Comparison of ENCODE assay signal across 8 cellular contexts in genomic region chr17:50056961-50057330, GRCh38. TPM values are rescaled to one million over a fixed set of nuclear protein-coding genes. Genes with fewer than 3 reads are reported as not detected.
DNase-seq lines count a peak whose midpoint lies in the region; ATAC-seq and TF ChIP-seq lines count a peak whose summit lies in the region.

No MANE protein-coding gene starts in this region.

- no TSS peak for BruUV-seq in OCI-LY7 (replicated peaks; lab: Mats Ljungman, UMichigan)

- H3K4me1 Mint-ChIP-seq in neural crest cell, result peaks cover 46% of the 10 kb centered on the region

- H2AFZ ChIP-seq in DND-41 (ENCODE audit: low read depth, low read length) (no peak overlapping the region), OCI-LY7 (ENCODE audit: low read length) (peak overlapping the region; percentile 92; the same call in 1 of the 2 replicates)

- intact Hi-C loops in OCI-LY7 (cut with micrococcal nuclease; ENCODE audit: unreplicated experiment), result loop anchor here (1.0 kb wide), 2 partner anchors 31 to 38 kb away; partner anchors contain the start of gene PDK2
- intact Hi-C loops in posterior vena cava (cut with DNase I), result no loop called here

- H3K79me2 ChIP-seq in DND-41 (ENCODE audit: insufficient read depth, low read length), result no peaks in the 10 kb centered on the region
- H3K79me2 ChIP-seq in OCI-LY7 (ENCODE audit: insufficient read depth, low read depth, low read length), result no peaks in the 10 kb centered on the region; the same call in 1 of the 2 replicates

- H3K9me3 ChIP-seq in DND-41 (ENCODE audit: insufficient read depth, low read length, severe bottlenecking) (no peaks in the 10 kb centered on the region), OCI-LY7 (ENCODE audit: low read length) (no peaks in the 10 kb centered on the region)

- H4K20me1 ChIP-seq in DND-41 (ENCODE audit: insufficient read depth, low read length) (peaks cover 22% of the 10 kb centered on the region), OCI-LY7 (ENCODE audit: insufficient read depth, low read length) (no peaks in the 10 kb centered on the region)

- TF ChIP-seq CTCF in DND-41 (IDR thresholded peaks at IDR 0.05; ENCODE audit: borderline replicate concordance, extremely low read depth, low read length, poor library complexity, severe bottlenecking) (no peak), OCI-LY7 (conservative IDR thresholded peaks at IDR 0.05; ENCODE audit: low read length) (no peak), epithelial cell of esophagus (IDR thresholded peaks at IDR 0.05; ENCODE audit: insufficient read depth, low read depth, low read length, missing control alignments) (no peak), neural crest cell (conservative IDR thresholded peaks at IDR 0.05) (no peak)

- H3K27ac Mint-ChIP-seq in neural crest cell (ENCODE audit: unreplicated experiment), result no peak overlapping the region

- DNase-seq in DND-41, result no peak
- DNase-seq in OCI-LY7 (ENCODE audit: low spot score), result no peak
- peak; percentile 51 for DNase-seq in epithelial cell of esophagus (ENCODE audit: low read depth)
- no peak for DNase-seq in neural crest cell (ENCODE audit: low read depth, low spot score)
- DNase-seq in activated gamma-delta T cell treated with Interleukin-2 at 50 U/mL for 16 hours, result no peak
- DNase-seq in occipital lobe (lab: John Stamatoyannopoulos, UW), result no peak
- DNase-seq in posterior vena cava (ENCODE audit: low spot score), result no peak

- no peaks in the 10 kb centered on the region for H3K36me3 ChIP-seq in DND-41 (ENCODE audit: insufficient read depth, low read length)
- no peaks in the 10 kb centered on the region for H3K36me3 ChIP-seq in OCI-LY7 (ENCODE audit: insufficient read depth, low read length)

- H3K27me3 Mint-ChIP-seq in neural crest cell (ENCODE audit: low read depth), result peaks cover 55% of the 10 kb centered on the region

- ATAC-seq in DND-41 (ENCODE audit: insufficient read depth, low read depth) (no peak), GM21786 (IDR thresholded peaks at IDR 0.05; ENCODE audit: unreplicated experiment) (no peak)

- H3K9me2 ChIP-seq in OCI-LY7 (ENCODE audit: insufficient read depth, low read length), result no peaks in the 10 kb centered on the region

- POLR2A ChIA-PET in OCI-LY7 (lab: Charles Lee), result no interaction called here

- peak overlapping the region; percentile 87 for H3K4me3 Mint-ChIP-seq in neural crest cell

- H3K27ac ChIP-seq in DND-41 (ENCODE audit: low read length) (no peak overlapping the region), OCI-LY7 (ENCODE audit: low read depth, low read length, poor library complexity, severe bottlenecking) (peak overlapping the region; percentile 67)

- H3K4me2 ChIP-seq in DND-41 (ENCODE audit: insufficient read depth, low read length) (peak overlapping the region; percentile 92), OCI-LY7 (ENCODE audit: low read length) (peak overlapping the region; percentile 89)

- H3K9me3 Mint-ChIP-seq in neural crest cell, result no peaks in the 10 kb centered on the region

- no peak overlapping the region for H3K9ac ChIP-seq in DND-41 (ENCODE audit: low read depth, low read length)

- CTCF ChIA-PET in OCI-LY7 (lab: Charles Lee; ENCODE audit: unreplicated experiment), result interaction anchor here (1.8 to 2.0 kb wide), 2 partner anchors 21 to 37 kb away, joined by 5 to 8 read pairs; no protein-coding TSS in a partner anchor

- peak overlapping the region in 1 of 2 experiments; percentile 58; a peak in 1 of 4 replicates for H3K4me3 ChIP-seq in DND-41 (ENCODE audit: low read depth in 1 of 2, low read length in 2 of 2)
- H3K4me3 ChIP-seq in OCI-LY7 (ENCODE audit: low read depth, low read length, poor library complexity, severe bottlenecking), result peak overlapping the region; percentile 83
- peak overlapping the region; percentile 75 for H3K4me3 ChIP-seq in epithelial cell of esophagus (ENCODE audit: low read length)

- H3K4me1 ChIP-seq in DND-41 (ENCODE audit: insufficient read depth, low read length) (peaks cover 20% of the 10 kb centered on the region), OCI-LY7 (ENCODE audit: insufficient read depth, low read length, poor library complexity, severe bottlenecking) (peaks cover 55% of the 10 kb centered on the region)

- H3K36me3 Mint-ChIP-seq in neural crest cell (ENCODE audit: low read depth), result no peaks in the 10 kb centered on the region

- H3K27me3 ChIP-seq in DND-41 (ENCODE audit: insufficient read depth, low read length, poor library complexity), result peaks cover 64% of the 10 kb centered on the region

RNA-seq across cellular contexts. Expression of gene ITGA3, which starts 1.0 kb away (rescaled TPM):
- total RNA-seq in OCI-LY7 (2014; rRNA removed; shearing (Covaris generic)), result 23.2 and 30.7 TPM in 2 replicates
- 15.2 and 15.6 TPM in 2 replicates for total RNA-seq in OCI-LY7 (2022)
- total RNA-seq in neural crest cell, result 4.5 and 4.8 TPM in 2 replicates
- total RNA-seq in occipital lobe, result 23.2 TPM
- total RNA-seq in posterior vena cava, result 10 to 100 TPM; 56.3 to 80.3 TPM

RNA-seq across cellular contexts. Expression of gene PDK2, which starts 38.2 kb away (rescaled TPM):
- total RNA-seq in OCI-LY7 (2014; rRNA removed; shearing (Covaris generic)), result 10.4 and 21.8 TPM in 2 replicates
- total RNA-seq in OCI-LY7 (2022), result 27.7 and 30.1 TPM in 2 replicates
- total RNA-seq in neural crest cell, result 21.6 and 24.6 TPM in 2 replicates
- total RNA-seq in occipital lobe, result 9.0 TPM
- total RNA-seq in posterior vena cava, result 10 to 100 TPM; 26.0 to 27.7 TPM
